In the genomic region with DNA sequence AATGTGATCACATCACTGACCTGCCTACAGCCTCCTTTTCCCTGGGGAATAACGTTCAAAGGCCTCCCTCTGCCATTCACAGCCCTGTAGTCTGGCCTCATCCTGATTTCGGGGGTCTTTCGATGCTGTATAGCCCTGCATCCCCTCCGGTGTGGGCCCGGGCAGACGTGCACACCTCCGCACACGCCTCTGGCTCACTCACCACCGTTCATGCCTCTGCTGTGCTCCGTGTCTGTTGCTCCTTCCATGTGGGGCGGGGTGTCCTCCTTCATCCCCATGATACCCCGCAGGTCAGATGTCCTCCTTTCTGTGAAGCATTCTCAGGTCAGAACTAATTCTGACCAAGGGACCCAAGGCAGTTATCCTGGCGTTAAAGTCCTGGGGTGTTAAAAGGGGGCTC, we compare ENCODE assay signal across 24 cellular contexts. TPM values are rescaled to one million over a fixed set of nuclear protein-coding genes. Genes with fewer than 3 reads are reported as not detected.
DNase-seq lines count a peak whose midpoint lies in the region; ATAC-seq and TF ChIP-seq lines count a peak whose summit lies in the region.
"Had no signal": no experiment of that assay in that cellular context is flagged by ENCODE, and none has a peak within 500 bp of the region (broad histone marks: within the 10 kb centered on the region; RNA-seq: fewer than 3 reads in every experiment).

No MANE protein-coding gene starts in this region.

- no peak overlapping the region for H3K56ac ChIP-seq in H9 (ENCODE audit: insufficient read length, low read depth, low read length)
- H3K56ac ChIP-seq in mesendoderm (ENCODE audit: low read length): no peak overlapping the region

- intact Hi-C loops in activated CD8-positive, alpha-beta T cell treated with anti-CD3 and anti-CD28 coated beads for 36 hours (cut with micrococcal nuclease): no loop called here
- intact Hi-C loops in activated T-helper 2 cell treated with anti-CD3 and anti-CD28 coated beads, Interferon-gamma antibody, Interleukin-2, Interleukin-4, amounts not matched to agents 10 μg/mL and 5 μg/mL and 100 μg/mL, durations not matched to agents 14 hours and 24 hours and 36 hours (cut with micrococcal nuclease): no loop called here

- H4K20me1 ChIP-seq in H9 (ENCODE audit: control insufficient read depth, insufficient read depth, insufficient read length): no peaks in the 10 kb centered on the region

- H2BK120ac ChIP-seq in H9 (ENCODE audit: low read depth, low read length, poor library complexity, severe bottlenecking) (no peak overlapping the region), mesendoderm (ENCODE audit: low read depth, low read length) (no peak overlapping the region)

- H4K8ac ChIP-seq in H9 (replicated peaks; ENCODE audit: insufficient read length, low read depth, low read length): no peak overlapping the region
- no peak overlapping the region for H4K8ac ChIP-seq in mesendoderm (ENCODE audit: low read depth, low read length)

- H3K79me1 ChIP-seq in H9 (ENCODE audit: insufficient read depth, low read depth, low read length, poor library complexity, severe bottlenecking) (no peaks in the 10 kb centered on the region), mesendoderm (ENCODE audit: low read length) (no peaks in the 10 kb centered on the region)

- H3K4me1 ChIP-seq in H9 (ENCODE audit: insufficient read depth, low read length) (no peaks in the 10 kb centered on the region), neutrophil (ENCODE audit: control insufficient read depth in 1 of 2, insufficient read depth in 1 of 2, low read depth in 1 of 2, low read length in 1 of 2) (peaks cover 57 to 64% of the 10 kb centered on the region in 2 experiments), mesendoderm (ENCODE audit: control insufficient read depth, low read depth, low read length) (no peaks in the 10 kb centered on the region)
- H3K4me1 ChIP-seq: BE2C, Caco-2 had no signal

- H2BK15ac ChIP-seq in H9 (ENCODE audit: low read depth, low read length) (no peak overlapping the region), mesendoderm (replicated peaks; ENCODE audit: low read depth) (no peak overlapping the region)

- H3K36me3 Mint-ChIP-seq in activated CD8-positive, alpha-beta T cell treated with anti-CD3 and anti-CD28 coated beads, Interleukin-2, amount 10 ng/mL, durations not matched to agents 7 days and 5 days (ENCODE audit: low read depth): peaks cover 49% of the 10 kb centered on the region
- peaks cover 37% of the 10 kb centered on the region for H3K36me3 Mint-ChIP-seq in activated CD8-positive, alpha-beta T cell treated with anti-CD3 and anti-CD28 coated beads for 36 hours (ENCODE audit: low read depth)
- H3K36me3 Mint-ChIP-seq in H9 (ENCODE audit: insufficient read depth in 1 of 3, low read depth in 3 of 3) (peaks cover 38 to 75% (median 67%) of the 10 kb centered on the region in 3 experiments), osteocyte (ENCODE audit: unreplicated experiment) (peaks cover 29% of the 10 kb centered on the region)
- peaks cover 90% of the 10 kb centered on the region for H3K36me3 Mint-ChIP-seq in activated T-helper 2 cell treated with anti-CD3 and anti-CD28 coated beads, Interferon-gamma antibody, Interleukin-2, Interleukin-4, amounts not matched to agents 10 μg/mL and 5 μg/mL and 100 μg/mL, durations not matched to agents 14 hours and 24 hours and 36 hours (ENCODE audit: low read depth)

- no peak overlapping the region for H3K27ac ChIP-seq in H9 (ENCODE audit: insufficient read length, low read depth, low read length)
- H3K27ac ChIP-seq in neutrophil: peak overlapping the region; percentile 48
- H3K27ac ChIP-seq in mesendoderm (ENCODE audit: low read depth, low read length): no peak overlapping the region
- H3K27ac ChIP-seq: PC-9, RWPE1 had no signal

- no CpG with 5 or more reads among the region's 13 CpGs for WGBS in H9 (ENCODE audit: extremely low coverage, insufficient read length, low lambda C conversion rate)
- WGBS in mesendoderm (ENCODE audit: extremely low coverage, insufficient coverage, low lambda C conversion rate): no CpG with 5 or more reads among the region's 13 CpGs

- no peak overlapping the region for H2BK20ac ChIP-seq in H9 (ENCODE audit: low read depth, low read length, poor library complexity, severe bottlenecking)

- H4K5ac ChIP-seq in H9 (ENCODE audit: insufficient read length, low read depth, low read length) (no peak overlapping the region), mesendoderm (ENCODE audit: low read length) (no peak overlapping the region)

- H3K36me3 ChIP-seq in neutrophil (peaks cover 44% of the 10 kb centered on the region), mesendoderm (ENCODE audit: control insufficient read depth, insufficient read depth, low read length) (peaks cover 20% of the 10 kb centered on the region)

- no peak for TF ChIP-seq CTCF in activated CD8-positive, alpha-beta T cell treated with anti-CD3 and anti-CD28 coated beads for 36 hours (IDR thresholded peaks at IDR 0.05)
- TF ChIP-seq CTCF in H9 (conservative IDR thresholded peaks at IDR 0.05) (no peak), neutrophil (IDR thresholded peaks at IDR 0.05) (no peak), osteocyte (IDR thresholded peaks at IDR 0.05) (no peak)

- no peak overlapping the region for H3K18ac ChIP-seq in H9 (ENCODE audit: insufficient read length, low read depth, low read length)
- H3K18ac ChIP-seq in mesendoderm (ENCODE audit: low read length): no peak overlapping the region

- H3K23me2 ChIP-seq in H9 (ENCODE audit: insufficient read length, low read depth, low read length, poor library complexity, severe bottlenecking): no peaks in the 10 kb centered on the region

- H3K14ac ChIP-seq in H9 (ENCODE audit: insufficient read depth, low read length): no peak overlapping the region

- no peak overlapping the region for H3K4me3 Mint-ChIP-seq in activated CD8-positive, alpha-beta T cell treated with anti-CD3 and anti-CD28 coated beads, Interleukin-2, amount 10 ng/mL, durations not matched to agents 7 days and 5 days
- no peak overlapping the region for H3K4me3 Mint-ChIP-seq in activated CD8-positive, alpha-beta T cell treated with anti-CD3 and anti-CD28 coated beads for 36 hours
- H3K4me3 Mint-ChIP-seq in H9 (no peak overlapping the region), osteocyte (ENCODE audit: unreplicated experiment) (no peak overlapping the region)
- no peak overlapping the region for H3K4me3 Mint-ChIP-seq in activated T-helper 2 cell treated with anti-CD3 and anti-CD28 coated beads, Interferon-gamma antibody, Interleukin-2, Interleukin-4, amounts not matched to agents 10 μg/mL and 5 μg/mL and 100 μg/mL, durations not matched to agents 14 hours and 24 hours and 36 hours (ENCODE audit: low read depth)
- H3K4me3 Mint-ChIP-seq: CD4-positive, CD25-positive, alpha-beta regulatory T cell had no signal

- H3K4me2 ChIP-seq in H9 (ENCODE audit: insufficient read depth, insufficient read length, low read length) (no peak overlapping the region), mesendoderm (ENCODE audit: low read length) (no peak overlapping the region)
- H3K4me2 ChIP-seq: PC-9 had no signal

- H3K4me3 ChIP-seq in neutrophil (ENCODE audit: low read depth in 1 of 2, low read length in 1 of 2): peak overlapping the region in 1 of 2 experiments; percentile 4
- no peak overlapping the region for H3K4me3 ChIP-seq in mesendoderm (ENCODE audit: low read length)
- H3K4me3 ChIP-seq: PC-9 had no signal

- no peak overlapping the region for H4K91ac ChIP-seq in H9 (ENCODE audit: insufficient read length, low read depth, low read length)

- H3K9me3 Mint-ChIP-seq in activated CD8-positive, alpha-beta T cell treated with anti-CD3 and anti-CD28 coated beads, Interleukin-2, amount 10 ng/mL, durations not matched to agents 7 days and 5 days (ENCODE audit: insufficient read depth): no peaks in the 10 kb centered on the region
- no peaks in the 10 kb centered on the region for H3K9me3 Mint-ChIP-seq in activated CD8-positive, alpha-beta T cell treated with anti-CD3 and anti-CD28 coated beads for 36 hours
- no peaks in the 10 kb centered on the region for H3K9me3 Mint-ChIP-seq in H9
- H3K9me3 Mint-ChIP-seq in activated T-helper 2 cell treated with anti-CD3 and anti-CD28 coated beads, Interferon-gamma antibody, Interleukin-2, Interleukin-4, amounts not matched to agents 10 μg/mL and 5 μg/mL and 100 μg/mL, durations not matched to agents 14 hours and 24 hours and 36 hours: no peaks in the 10 kb centered on the region
- no peaks in the 10 kb centered on the region for H3K9me3 Mint-ChIP-seq in osteocyte (ENCODE audit: unreplicated experiment)
- H3K9me3 Mint-ChIP-seq: CD4-positive, CD25-positive, alpha-beta regulatory T cell had no signal

- H3K23ac ChIP-seq in H9 (ENCODE audit: insufficient read length, low read depth, low read length) (no peak overlapping the region), mesendoderm (ENCODE audit: low read length) (no peak overlapping the region)

- no peaks in the 10 kb centered on the region for H3K27me3 Mint-ChIP-seq in activated CD8-positive, alpha-beta T cell treated with anti-CD3 and anti-CD28 coated beads, Interleukin-2, amount 10 ng/mL, durations not matched to agents 7 days and 5 days (ENCODE audit: low read depth)
- H3K27me3 Mint-ChIP-seq in activated CD8-positive, alpha-beta T cell treated with anti-CD3 and anti-CD28 coated beads for 36 hours: no peaks in the 10 kb centered on the region
- H3K27me3 Mint-ChIP-seq in H9 (ENCODE audit: low read depth) (no peaks in the 10 kb centered on the region), osteocyte (ENCODE audit: unreplicated experiment) (no peaks in the 10 kb centered on the region)
- H3K27me3 Mint-ChIP-seq in activated T-helper 2 cell treated with anti-CD3 and anti-CD28 coated beads, Interferon-gamma antibody, Interleukin-2, Interleukin-4, amounts not matched to agents 10 μg/mL and 5 μg/mL and 100 μg/mL, durations not matched to agents 14 hours and 24 hours and 36 hours (ENCODE audit: low read depth): no peaks in the 10 kb centered on the region
- H3K27me3 Mint-ChIP-seq: CD4-positive, CD25-positive, alpha-beta regulatory T cell had no signal

- H3K27ac Mint-ChIP-seq in activated CD8-positive, alpha-beta T cell treated with anti-CD3 and anti-CD28 coated beads, Interleukin-2, amount 10 ng/mL, durations not matched to agents 7 days and 5 days: peak overlapping the region; percentile 3
- no peak overlapping the region for H3K27ac Mint-ChIP-seq in activated CD8-positive, alpha-beta T cell treated with anti-CD3 and anti-CD28 coated beads for 36 hours
- H3K27ac Mint-ChIP-seq in H9 (peak overlapping the region in 2 of 3 experiments; percentile 12 to 54; a peak in 2 of 7 replicates), osteocyte (ENCODE audit: unreplicated experiment) (no peak overlapping the region)
- H3K27ac Mint-ChIP-seq in activated T-helper 2 cell treated with anti-CD3 and anti-CD28 coated beads, Interferon-gamma antibody, Interleukin-2, Interleukin-4, amounts not matched to agents 10 μg/mL and 5 μg/mL and 100 μg/mL, durations not matched to agents 14 hours and 24 hours and 36 hours: peak overlapping the region; percentile 69

- no peak overlapping the region for H3K9ac ChIP-seq in H9 (ENCODE audit: extremely low read depth, insufficient read length, low read length)
- H3K9ac ChIP-seq in mesendoderm (ENCODE audit: low read length): no peak overlapping the region

- H2BK5ac ChIP-seq in H9 (ENCODE audit: insufficient read length, low read length) (no peak overlapping the region), mesendoderm (ENCODE audit: low read length) (no peak overlapping the region)

- no peak for ATAC-seq in activated CD8-positive, alpha-beta T cell treated with anti-CD3 and anti-CD28 coated beads, Interleukin-2, amount 10 ng/mL, durations not matched to agents 7 days and 5 days
- no peak for ATAC-seq in activated CD8-positive, alpha-beta T cell treated with anti-CD3 and anti-CD28 coated beads for 36 hours

- no peak overlapping the region for H2AFZ ChIP-seq in H9 (ENCODE audit: low read length)
- H2AFZ ChIP-seq: PC-9 had no signal

- CTCF ChIA-PET in activated CD8-positive, alpha-beta T cell treated with anti-CD3 and anti-CD28 coated beads, Interleukin-2, amount 10 ng/mL, durations not matched to agents 7 days and 5 days (lab: Charles Lee): interaction anchor here (1.0 to 2.3 kb wide), 2 partner anchors 118 to 219 kb away, joined by 3 to 8 read pairs; no protein-coding TSS in a partner anchor
- CTCF ChIA-PET in activated CD8-positive, alpha-beta T cell treated with anti-CD3 and anti-CD28 coated beads for 36 hours (lab: Charles Lee): interaction anchor here (1.0 to 1.6 kb wide), 3 partner anchors 19 to 207 kb away, joined by 3 to 4 read pairs (median 3); no protein-coding TSS in a partner anchor

- H3K79me2 ChIP-seq in H9 (ENCODE audit: insufficient read depth, low read length): no peaks in the 10 kb centered on the region
- H3K79me2 ChIP-seq in mesendoderm (ENCODE audit: control insufficient read depth, insufficient read depth, low read length): no peaks in the 10 kb centered on the region

- POLR2A ChIA-PET in activated CD8-positive, alpha-beta T cell treated with anti-CD3 and anti-CD28 coated beads, Interleukin-2, amount 10 ng/mL, durations not matched to agents 7 days and 5 days (lab: Charles Lee): no interaction called here
- POLR2A ChIA-PET in activated CD8-positive, alpha-beta T cell treated with anti-CD3 and anti-CD28 coated beads for 36 hours (lab: Charles Lee): interaction anchor here (1.5 kb wide), 2 partner anchors 15 to 16 kb away, joined by 3 to 4 read pairs; no protein-coding TSS in a partner anchor

- H2AK5ac ChIP-seq in H9 (ENCODE audit: insufficient read length, low read length): no peak overlapping the region
- no peak overlapping the region for H2AK5ac ChIP-seq in mesendoderm (ENCODE audit: low read length)

- DNase-seq in activated CD8-positive, alpha-beta T cell treated with anti-CD3 and anti-CD28 coated beads, Interleukin-2, amount 10 ng/mL, durations not matched to agents 7 days and 5 days: no peak
- DNase-seq in activated CD8-positive, alpha-beta T cell treated with anti-CD3 and anti-CD28 coated beads for 36 hours: no peak
- DNase-seq in H9: no peak
- DNase-seq in activated T-helper 2 cell treated with anti-CD3 and anti-CD28 coated beads, Interferon-gamma antibody, Interleukin-2, Interleukin-4, amounts not matched to agents 10 μg/mL and 5 μg/mL and 100 μg/mL, durations not matched to agents 14 hours and 24 hours and 36 hours (ENCODE audit: low spot score): no peak
- DNase-seq in osteocyte (ENCODE audit: extremely low spot score, unreplicated experiment): no peak
- DNase-seq in retina: no peak
- no peak for DNase-seq in mesendoderm
- DNase-seq: BE2C, Caco-2, DMS153, GDM1, HCEC 1CT, MM.1S, NCI-H1092, NCI-H1436 treated with DMSO at 0.1 percent for 48 hours, NCI-H2029 treated with DMSO at 0.1 percent for 48 hours, NCI-H2171, NCI-H526, PC-9 had no signal

- no peak overlapping the region for H3T11ph ChIP-seq in H9 (ENCODE audit: low read length)

- no peak overlapping the region for H2BK12ac ChIP-seq in H9 (ENCODE audit: insufficient read length, low read depth, low read length)

- H3K4me1 Mint-ChIP-seq in activated CD8-positive, alpha-beta T cell treated with anti-CD3 and anti-CD28 coated beads, Interleukin-2, amount 10 ng/mL, durations not matched to agents 7 days and 5 days (ENCODE audit: low read depth): peaks cover 26% of the 10 kb centered on the region
- H3K4me1 Mint-ChIP-seq in activated CD8-positive, alpha-beta T cell treated with anti-CD3 and anti-CD28 coated beads for 36 hours (ENCODE audit: low read depth): peaks cover 34% of the 10 kb centered on the region
- H3K4me1 Mint-ChIP-seq in H9 (peaks cover 10% of the 10 kb centered on the region in 2 experiments), osteocyte (ENCODE audit: unreplicated experiment) (no peaks in the 10 kb centered on the region)
- peaks cover 58% of the 10 kb centered on the region for H3K4me1 Mint-ChIP-seq in activated T-helper 2 cell treated with anti-CD3 and anti-CD28 coated beads, Interferon-gamma antibody, Interleukin-2, Interleukin-4, amounts not matched to agents 10 μg/mL and 5 μg/mL and 100 μg/mL, durations not matched to agents 14 hours and 24 hours and 36 hours (ENCODE audit: low read depth)

- H3K27me3 ChIP-seq in H9 (ENCODE audit: insufficient read depth, low read length): no peaks in the 10 kb centered on the region
- H3K27me3 ChIP-seq in neutrophil: no peaks in the 10 kb centered on the region
- H3K27me3 ChIP-seq in mesendoderm (ENCODE audit: insufficient read depth, low read length, poor library complexity): no peaks in the 10 kb centered on the region
- H3K27me3 ChIP-seq: BE2C had no signal

- H3K4ac ChIP-seq in H9 (ENCODE audit: low read depth, low read length): no peak overlapping the region
- H3K4ac ChIP-seq in mesendoderm (ENCODE audit: low read depth, low read length): no peak overlapping the region

- H3K9me3 ChIP-seq in H9 (ENCODE audit: control insufficient read depth, low read depth, low read length) (no peaks in the 10 kb centered on the region), neutrophil (no peaks in the 10 kb centered on the region)
- H3K9me3 ChIP-seq: BE2C, Caco-2 had no signal

RNA-seq across cellular contexts. Expression of gene RBM38, which starts 13.8 kb away (rescaled TPM):
- 10 to 100 TPM; 53.8 to 57.1 TPM for total RNA-seq in activated CD8-positive, alpha-beta T cell treated with anti-CD3 and anti-CD28 coated beads, Interleukin-2, amount 10 ng/mL, durations not matched to agents 7 days and 5 days
- total RNA-seq in activated CD8-positive, alpha-beta T cell treated with anti-CD3 and anti-CD28 coated beads for 36 hours: 100 to 1,000 TPM; 114 to 116 TPM
- total RNA-seq in H9 (2021) (66.8 and 67.9 TPM in 2 replicates), osteocyte (17.8 and 18.8 TPM in 2 replicates)
- 88.9 and 89.5 TPM in 2 replicates for total RNA-seq in activated T-helper 2 cell treated with anti-CD3 and anti-CD28 coated beads, Interferon-gamma antibody, Interleukin-2, Interleukin-4, amounts not matched to agents 10 μg/mL and 5 μg/mL and 100 μg/mL, durations not matched to agents 14 hours and 24 hours and 36 hours
- polyA plus RNA-seq in mesendoderm (2013, experiment 1 of 2): 60.0 TPM
- polyA plus RNA-seq in mesendoderm (2013, experiment 2 of 2): 60.7 TPM

RNA-seq across cellular contexts. Expression of gene RAE1, which starts 26.3 kb away (rescaled TPM):
- 10 to 100 TPM; 35.0 to 37.2 TPM for total RNA-seq in activated CD8-positive, alpha-beta T cell treated with anti-CD3 and anti-CD28 coated beads, Interleukin-2, amount 10 ng/mL, durations not matched to agents 7 days and 5 days
- total RNA-seq in activated CD8-positive, alpha-beta T cell treated with anti-CD3 and anti-CD28 coated beads for 36 hours: 10 to 100 TPM; 41.1 to 42.9 TPM
- total RNA-seq in H9 (2021) (53.1 and 54.8 TPM in 2 replicates), osteocyte (24.3 and 24.7 TPM in 2 replicates)
- 46.8 and 48.1 TPM in 2 replicates for total RNA-seq in activated T-helper 2 cell treated with anti-CD3 and anti-CD28 coated beads, Interferon-gamma antibody, Interleukin-2, Interleukin-4, amounts not matched to agents 10 μg/mL and 5 μg/mL and 100 μg/mL, durations not matched to agents 14 hours and 24 hours and 36 hours
- polyA plus RNA-seq in mesendoderm (2013, experiment 1 of 2): 23.1 TPM
- 22.9 TPM for polyA plus RNA-seq in mesendoderm (2013, experiment 2 of 2)

RNA-seq across cellular contexts. Expression of gene SPO11, which starts 47.7 kb away (rescaled TPM):
- not detected for total RNA-seq in activated CD8-positive, alpha-beta T cell treated with anti-CD3 and anti-CD28 coated beads, Interleukin-2, amount 10 ng/mL, durations not matched to agents 7 days and 5 days
- not detected for total RNA-seq in activated CD8-positive, alpha-beta T cell treated with anti-CD3 and anti-CD28 coated beads for 36 hours
- not detected in 2 replicates for total RNA-seq in H9 (2021)
- total RNA-seq in activated T-helper 2 cell treated with anti-CD3 and anti-CD28 coated beads, Interferon-gamma antibody, Interleukin-2, Interleukin-4, amounts not matched to agents 10 μg/mL and 5 μg/mL and 100 μg/mL, durations not matched to agents 14 hours and 24 hours and 36 hours: not detected in 2 replicates
- total RNA-seq in osteocyte: not detected in 2 replicates
- polyA plus RNA-seq in mesendoderm (2013, experiment 1 of 2): not detected
- polyA plus RNA-seq in mesendoderm (2013, experiment 2 of 2): not detected
- total RNA-seq: Caco-2; CD4-positive, CD25-positive, alpha-beta regulatory T cell; Daoy; LHCN-M2; PC-9 had no signal
- polyA plus RNA-seq: CD4-positive, CD25-positive, alpha-beta regulatory T cell had no signal

Comparison
In these comparisons a context has a peak if more than half of its experiments do, and no peak if none do; other contexts are left out.
1. H3K27ac Mint-ChIP-seq: peak in activated CD8-positive, alpha-beta T cell treated with anti-CD3 and anti-CD28 coated beads, Interleukin-2, amount 10 ng/mL, durations not matched to agents 7 days and 5 days (single experiment), H9 (2 of 3) and activated T-helper 2 cell treated with anti-CD3 and anti-CD28 coated beads, Interferon-gamma antibody, Interleukin-2, Interleukin-4, amounts not matched to agents 10 μg/mL and 5 μg/mL and 100 μg/mL, durations not matched to agents 14 hours and 24 hours and 36 hours (single experiment); none in activated CD8-positive, alpha-beta T cell treated with anti-CD3 and anti-CD28 coated beads for 36 hours (single experiment) and osteocyte (single experiment).